ENCODE assay signal across 18 cellular contexts in the genomic region with DNA sequence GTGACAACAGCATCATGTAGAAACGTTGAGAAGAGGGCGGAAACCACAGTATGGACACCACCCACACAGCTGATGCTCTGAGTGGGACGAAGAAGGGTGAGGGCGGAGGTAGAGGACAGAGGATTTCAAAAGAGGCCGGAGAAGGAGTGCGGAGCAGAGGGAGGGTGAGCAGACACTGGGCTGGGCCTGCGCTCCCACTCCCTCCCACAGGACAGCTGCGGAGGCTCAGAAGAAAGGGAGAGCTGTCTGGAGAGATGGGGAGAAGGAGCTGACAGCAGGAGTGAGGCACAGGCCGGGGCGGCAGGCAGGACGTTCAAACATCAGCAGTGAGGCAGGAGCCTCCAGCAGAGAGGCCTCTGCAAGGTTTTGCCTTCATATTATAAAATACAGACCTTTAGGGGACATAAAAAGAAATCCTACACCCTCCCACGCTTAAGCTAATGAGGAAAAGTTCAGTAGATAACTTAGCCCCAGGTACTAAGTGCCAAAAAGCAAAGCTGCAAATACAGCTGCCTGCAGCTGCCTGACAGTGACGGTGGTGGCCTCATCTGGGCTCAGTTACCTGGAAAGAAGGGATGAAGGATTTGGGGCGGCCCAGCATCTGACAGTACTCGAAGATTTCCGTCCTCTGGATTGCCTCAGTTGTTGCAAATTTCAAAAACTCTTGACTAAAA. TPM values are rescaled to one million over a fixed set of nuclear protein-coding genes. Genes with fewer than 3 reads are reported as not detected.
"Had no signal": no experiment of that assay in that cellular context is flagged by ENCODE, and none has a peak within 500 bp of the region (broad histone marks: within the 10 kb centered on the region; RNA-seq: fewer than 3 reads in every experiment).

No MANE protein-coding gene starts in this region.

- H3K4me1 ChIP-seq: prostate gland, upper lobe of right lung had no signal

- ATAC-seq: activated CD4-positive, alpha-beta T cell treated with anti-CD3 and anti-CD28 coated beads for 36 hours; activated CD8-positive, alpha-beta memory T cell treated with anti-CD3 and anti-CD28 coated beads, Interleukin-2, amount 10 ng/mL, durations not matched to agents 7 days and 5 days; sciatic nerve; T-helper 17 cell; upper lobe of right lung had no signal

- H3K4me3 Mint-ChIP-seq: activated CD4-positive, alpha-beta memory T cell treated with anti-CD3 and anti-CD28 coated beads for 36 hours; activated CD4-positive, alpha-beta T cell treated with anti-CD3 and anti-CD28 coated beads for 36 hours; activated CD8-positive, alpha-beta memory T cell treated with anti-CD3 and anti-CD28 coated beads, Interleukin-2, amount 10 ng/mL, durations not matched to agents 7 days and 5 days; activated T-cell treated with anti-CD3 and anti-CD28 coated beads, Interleukin-2, amount 50 U/mL, for 24 hours; stimulated activated naive CD8-positive, alpha-beta T cell treated with anti-CD3 and anti-CD28 coated beads, Interleukin-15, Interleukin-2, amounts not matched to agents 100 ng/mL and 50 ng/mL, for 24 hours; T-helper 17 cell had no signal

- H3K27me3 Mint-ChIP-seq: activated CD4-positive, alpha-beta T cell treated with anti-CD3 and anti-CD28 coated beads for 36 hours; activated CD8-positive, alpha-beta memory T cell treated with anti-CD3 and anti-CD28 coated beads, Interleukin-2, amount 10 ng/mL, durations not matched to agents 7 days and 5 days had no signal

- DNase-seq: activated CD4-positive, alpha-beta memory T cell treated with anti-CD3 and anti-CD28 coated beads for 36 hours; activated CD4-positive, alpha-beta T cell treated with anti-CD3 and anti-CD28 coated beads for 36 hours; activated CD8-positive, alpha-beta memory T cell treated with anti-CD3 and anti-CD28 coated beads, Interleukin-2, amount 10 ng/mL, durations not matched to agents 7 days and 5 days; activated naive CD4-positive, alpha-beta T cell treated with anti-CD3 and anti-CD28 coated beads, Interleukin-2, amount 50 U/mL, for 16 hours; activated T-cell treated with anti-CD3 and anti-CD28 coated beads, Interleukin-2, amount 50 U/mL, for 24 hours; dermis blood vessel endothelial cell; hippocampal formation; kidney; left ventricle myocardium inferior; T-helper 17 cell; upper lobe of right lung; WERI-Rb-1 had no signal

- H3K36me3 Mint-ChIP-seq: activated CD4-positive, alpha-beta memory T cell treated with anti-CD3 and anti-CD28 coated beads for 36 hours; activated CD8-positive, alpha-beta memory T cell treated with anti-CD3 and anti-CD28 coated beads, Interleukin-2, amount 10 ng/mL, durations not matched to agents 7 days and 5 days had no signal

- H3K36me3 ChIP-seq: neutrophil, prostate gland, thoracic aorta, upper lobe of right lung, WERI-Rb-1 had no signal

- H3K4me3 ChIP-seq: left ventricle myocardium inferior, prostate gland, thoracic aorta, upper lobe of right lung had no signal

- H3K9me3 Mint-ChIP-seq: activated CD4-positive, alpha-beta memory T cell treated with anti-CD3 and anti-CD28 coated beads for 36 hours; activated T-cell treated with anti-CD3 and anti-CD28 coated beads, Interleukin-2, amount 50 U/mL, for 24 hours; stimulated activated naive CD8-positive, alpha-beta T cell treated with anti-CD3 and anti-CD28 coated beads, Interleukin-15, Interleukin-2, amounts not matched to agents 100 ng/mL and 50 ng/mL, for 24 hours had no signal

- H3K27ac Mint-ChIP-seq: activated CD4-positive, alpha-beta memory T cell treated with anti-CD3 and anti-CD28 coated beads for 36 hours; activated CD4-positive, alpha-beta T cell treated with anti-CD3 and anti-CD28 coated beads for 36 hours; activated CD8-positive, alpha-beta memory T cell treated with anti-CD3 and anti-CD28 coated beads, Interleukin-2, amount 10 ng/mL, durations not matched to agents 7 days and 5 days; activated T-cell treated with anti-CD3 and anti-CD28 coated beads, Interleukin-2, amount 50 U/mL, for 24 hours; stimulated activated naive CD8-positive, alpha-beta T cell treated with anti-CD3 and anti-CD28 coated beads, Interleukin-15, Interleukin-2, amounts not matched to agents 100 ng/mL and 50 ng/mL, for 24 hours; T-helper 17 cell had no signal

- H3K9me3 ChIP-seq: left ventricle myocardium inferior, neutrophil, prostate gland, thoracic aorta, upper lobe of right lung had no signal

- H3K27me3 ChIP-seq: neutrophil, upper lobe of right lung had no signal

- H3K4me1 Mint-ChIP-seq: activated CD4-positive, alpha-beta T cell treated with anti-CD3 and anti-CD28 coated beads for 36 hours; activated CD8-positive, alpha-beta memory T cell treated with anti-CD3 and anti-CD28 coated beads, Interleukin-2, amount 10 ng/mL, durations not matched to agents 7 days and 5 days; T-helper 17 cell had no signal

- H3K27ac ChIP-seq: epithelial cell of prostate, left ventricle myocardium inferior, neutrophil, prostate gland, thoracic aorta, upper lobe of right lung, WERI-Rb-1 had no signal

RNA-seq across cellular contexts. Expression of gene SEC16B, which starts 25.7 kb away (rescaled TPM):
- total RNA-seq: activated CD4-positive, alpha-beta memory T cell treated with anti-CD3 and anti-CD28 coated beads for 36 hours; activated CD4-positive, alpha-beta T cell treated with anti-CD3 and anti-CD28 coated beads for 36 hours; T-helper 17 cell had no signal
